Comparison of ENCODE assay signal across 18 cellular contexts in genomic region chr3:71486831-71487230, GRCh38.
A peak's percentile ranks its signal among the peaks of the same experiment; 100 is the strongest.
DNase-seq lines count a peak whose midpoint lies in the region; ATAC-seq and TF ChIP-seq lines count a peak whose summit lies in the region.
"Had no signal": no experiment of that assay in that cellular context is flagged by ENCODE, and none has a peak within 500 bp of the region (broad histone marks: within the 10 kb centered on the region; RNA-seq: fewer than 3 reads in every experiment).

No MANE protein-coding gene starts in this region.

- H3K9me3 ChIP-seq in T-helper 17 cell (ENCODE audit: control insufficient read depth, low read length, poor library complexity, severe bottlenecking) (no peaks in the 10 kb centered on the region), neutrophil (no peaks in the 10 kb centered on the region), right cardiac atrium (ENCODE audit: control insufficient read depth, low read length) (no peaks in the 10 kb centered on the region)
- H3K9me3 ChIP-seq: breast epithelium, sigmoid colon had no signal

- DNase-seq in activated CD8-positive, alpha-beta memory T cell treated with anti-CD3 and anti-CD28 coated beads, Interleukin-2, amount 10 ng/mL, durations not matched to agents 7 days and 5 days, result peak; percentile 47
- DNase-seq in activated CD8-positive, alpha-beta memory T cell treated with anti-CD3 and anti-CD28 coated beads, Interleukin-2, amount 50 U/mL, for 48 hours, result no peak
- no peak for DNase-seq in T-helper 17 cell
- no peak for DNase-seq in activated naive CD4-positive, alpha-beta T cell treated with anti-CD3 and anti-CD28 coated beads, Interleukin-2, amount 50 U/mL, for 72 hours (ENCODE audit: low spot score in 2 of 2)
- DNase-seq in right cardiac atrium, result no peak
- DNase-seq in DMS153 (lab: John Stamatoyannopoulos, UW), result no peak
- no peak for DNase-seq in anterior cingulate cortex (lab: John Stamatoyannopoulos, UW)
- DNase-seq: NCI-H1436; NCI-H2171; NCI-H526 treated with DMSO at 0.1 percent for 48 hours; sigmoid colon; stimulated activated CD4-positive, alpha-beta T cell treated with anti-CD3 and anti-CD28 coated beads, Interleukin-1b, Interleukin-23, amount 100 ng/mL, for 48 hours; SW 1271 had no signal

- H3K4me3 ChIP-seq in neutrophil (ENCODE audit: low read depth in 1 of 2, low read length in 1 of 2), result no peak overlapping the region
- H3K4me3 ChIP-seq in right cardiac atrium (ENCODE audit: low read length), result no peak overlapping the region
- H3K4me3 ChIP-seq: BLaER1, breast epithelium, sigmoid colon, suprapubic skin had no signal

- H3K27me3 ChIP-seq in neutrophil, result no peaks in the 10 kb centered on the region
- no peaks in the 10 kb centered on the region for H3K27me3 ChIP-seq in right cardiac atrium (ENCODE audit: control insufficient read depth, insufficient read depth)
- H3K27me3 ChIP-seq: BLaER1, breast epithelium, sigmoid colon, suprapubic skin had no signal

- WGBS in right cardiac atrium, result 95% methylated on average over 6 of the region's 6 CpGs

- peaks cover 30 to 36% of the 10 kb centered on the region in 2 experiments for H3K4me1 ChIP-seq in neutrophil (ENCODE audit: control insufficient read depth in 1 of 2, insufficient read depth in 1 of 2, low read depth in 1 of 2, low read length in 1 of 2)
- no peaks in the 10 kb centered on the region for H3K4me1 ChIP-seq in right cardiac atrium (ENCODE audit: control insufficient read depth, insufficient read depth, low read length)
- H3K4me1 ChIP-seq: BLaER1, suprapubic skin had no signal

- peak overlapping the region; percentile 66 for H3K27ac ChIP-seq in neutrophil
- no peak overlapping the region for H3K27ac ChIP-seq in right cardiac atrium (ENCODE audit: low read length)
- H3K27ac ChIP-seq: BLaER1, breast epithelium, sigmoid colon, suprapubic skin had no signal

- no peaks in the 10 kb centered on the region for H3K36me3 ChIP-seq in neutrophil
- H3K36me3 ChIP-seq: breast epithelium, suprapubic skin had no signal

- H3K36me3 Mint-ChIP-seq in activated CD8-positive, alpha-beta memory T cell treated with anti-CD3 and anti-CD28 coated beads, Interleukin-2, amount 10 ng/mL, durations not matched to agents 7 days and 5 days, result peaks cover 13% of the 10 kb centered on the region
- peaks cover 2% of the 10 kb centered on the region for H3K36me3 Mint-ChIP-seq in T-helper 17 cell (ENCODE audit: low read depth)
- peaks cover 2 to 16% of the 10 kb centered on the region in 2 donors for H3K36me3 Mint-ChIP-seq in activated naive CD4-positive, alpha-beta T cell treated with anti-CD3 and anti-CD28 coated beads, Interleukin-2, amount 50 U/mL, for 72 hours

- ATAC-seq in activated CD8-positive, alpha-beta memory T cell treated with anti-CD3 and anti-CD28 coated beads, Interleukin-2, amount 10 ng/mL, durations not matched to agents 7 days and 5 days, result peak; percentile 54
- ATAC-seq in T-helper 17 cell (peak; percentile 41), right cardiac atrium (no peak)
- ATAC-seq in activated naive CD4-positive, alpha-beta T cell treated with anti-CD3 and anti-CD28 coated beads, Interleukin-2, amount 50 U/mL, for 72 hours, result peak; percentile 59 to 73
- ATAC-seq: HCT116 had no signal

- no peak for TF ChIP-seq CTCF in neutrophil (IDR thresholded peaks at IDR 0.05)

- peak overlapping the region; percentile 0 for H3K27ac Mint-ChIP-seq in activated CD8-positive, alpha-beta memory T cell treated with anti-CD3 and anti-CD28 coated beads, Interleukin-2, amount 10 ng/mL, durations not matched to agents 7 days and 5 days
- H3K27ac Mint-ChIP-seq in T-helper 17 cell, result peak overlapping the region; percentile 94
- peak overlapping the region; percentile 86 to 91 for H3K27ac Mint-ChIP-seq in activated naive CD4-positive, alpha-beta T cell treated with anti-CD3 and anti-CD28 coated beads, Interleukin-2, amount 50 U/mL, for 72 hours

- H3K27me3 Mint-ChIP-seq in activated CD8-positive, alpha-beta memory T cell treated with anti-CD3 and anti-CD28 coated beads, Interleukin-2, amount 10 ng/mL, durations not matched to agents 7 days and 5 days, result no peaks in the 10 kb centered on the region
- H3K27me3 Mint-ChIP-seq in T-helper 17 cell, result no peaks in the 10 kb centered on the region

- peaks cover 10% of the 10 kb centered on the region for H3K9me3 Mint-ChIP-seq in activated CD8-positive, alpha-beta memory T cell treated with anti-CD3 and anti-CD28 coated beads, Interleukin-2, amount 10 ng/mL, durations not matched to agents 7 days and 5 days (ENCODE audit: low read depth)
- H3K9me3 Mint-ChIP-seq in activated naive CD4-positive, alpha-beta T cell treated with anti-CD3 and anti-CD28 coated beads, Interleukin-2, amount 50 U/mL, for 72 hours, result no peaks in the 10 kb centered on the region

- intact Hi-C loops in right cardiac atrium (cut with DNase I), result no loop called here

- CTCF ChIA-PET in activated CD8-positive, alpha-beta memory T cell treated with anti-CD3 and anti-CD28 coated beads, Interleukin-2, amount 10 ng/mL, durations not matched to agents 7 days and 5 days (lab: Charles Lee), result interaction anchor here (1.0 to 1.3 kb wide), 2 partner anchors 31 to 45 kb away, joined by 3 read pairs; no protein-coding TSS in a partner anchor

- peak overlapping the region; percentile 21 for H3K4me3 Mint-ChIP-seq in activated CD8-positive, alpha-beta memory T cell treated with anti-CD3 and anti-CD28 coated beads, Interleukin-2, amount 10 ng/mL, durations not matched to agents 7 days and 5 days
- H3K4me3 Mint-ChIP-seq in T-helper 17 cell, result peak overlapping the region; percentile 77

- H3K4me1 Mint-ChIP-seq in activated CD8-positive, alpha-beta memory T cell treated with anti-CD3 and anti-CD28 coated beads, Interleukin-2, amount 10 ng/mL, durations not matched to agents 7 days and 5 days, result peaks cover 33% of the 10 kb centered on the region
- peaks cover 50% of the 10 kb centered on the region for H3K4me1 Mint-ChIP-seq in T-helper 17 cell

Comparison
In these comparisons a context has a peak if more than half of its experiments do, and no peak if none do; other contexts are left out.
1. ATAC-seq: peak in activated CD8-positive, alpha-beta memory T cell treated with anti-CD3 and anti-CD28 coated beads, Interleukin-2, amount 10 ng/mL, durations not matched to agents 7 days and 5 days (single experiment), T-helper 17 cell (single experiment) and activated naive CD4-positive, alpha-beta T cell treated with anti-CD3 and anti-CD28 coated beads, Interleukin-2, amount 50 U/mL, for 72 hours (2 of 2); none in right cardiac atrium (0 of 2).
2. H3K27ac Mint-ChIP-seq: peak in every context shown above with its lines; median percentile 94 in T-helper 17 cell; 88 in activated naive CD4-positive, alpha-beta T cell treated with anti-CD3 and anti-CD28 coated beads, Interleukin-2, amount 50 U/mL, for 72 hours; 0 in activated CD8-positive, alpha-beta memory T cell treated with anti-CD3 and anti-CD28 coated beads, Interleukin-2, amount 10 ng/mL, durations not matched to agents 7 days and 5 days.